In genomic region chr19:45769821-45770191, GRCh38 we compare ENCODE assay signal across 2 cellular contexts.
TF ChIP-seq lines count a peak whose summit lies in the region.

No MANE protein-coding gene starts in this region.

TF ChIP-seq in A549, 52 proteins besides CTCF, POLR2A, EP300 and RAD21 (continues in another document):
- TF ChIP-seq MYC (IDR thresholded peaks at IDR 0.05; ENCODE audit: borderline replicate concordance, low read length), result no peak
- TF ChIP-seq ESRRA (IDR thresholded peaks at IDR 0.05; ENCODE audit: borderline replicate concordance, low read length), result no peak
- TF ChIP-seq EHMT2 (IDR thresholded peaks at IDR 0.05; ENCODE audit: low read depth), result no peak
- TF ChIP-seq JUNB (IDR thresholded peaks at IDR 0.05), result no peak
- no peak for TF ChIP-seq KDM1A (IDR thresholded peaks at IDR 0.05; ENCODE audit: low read depth)
- TF ChIP-seq, protein P1, sequence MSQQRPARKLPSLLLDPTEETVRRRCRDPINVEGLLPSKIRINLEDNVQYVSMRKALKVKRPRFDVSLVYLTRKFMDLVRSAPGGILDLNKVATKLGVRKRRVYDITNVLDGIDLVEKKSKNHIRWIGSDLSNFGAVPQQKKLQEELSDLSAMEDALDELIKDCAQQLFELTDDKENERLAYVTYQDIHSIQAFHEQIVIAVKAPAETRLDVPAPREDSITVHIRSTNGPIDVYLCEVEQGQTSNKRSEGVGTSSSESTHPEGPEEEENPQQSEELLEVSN (IDR thresholded peaks at IDR 0.05; ENCODE audit: borderline replicate concordance, low read depth), result 0 out of 2 replicates have a peak, but pooled peaks have one; percentile 9
- TF ChIP-seq, protein P2, sequence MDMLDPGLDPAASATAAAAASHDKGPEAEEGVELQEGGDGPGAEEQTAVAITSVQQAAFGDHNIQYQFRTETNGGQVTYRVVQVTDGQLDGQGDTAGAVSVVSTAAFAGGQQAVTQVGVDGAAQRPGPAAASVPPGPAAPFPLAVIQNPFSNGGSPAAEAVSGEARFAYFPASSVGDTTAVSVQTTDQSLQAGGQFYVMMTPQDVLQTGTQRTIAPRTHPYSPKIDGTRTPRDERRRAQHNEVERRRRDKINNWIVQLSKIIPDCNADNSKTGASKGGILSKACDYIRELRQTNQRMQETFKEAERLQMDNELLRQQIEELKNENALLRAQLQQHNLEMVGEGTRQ (IDR thresholded peaks at IDR 0.05), result no peak
- TF ChIP-seq, protein P3, sequence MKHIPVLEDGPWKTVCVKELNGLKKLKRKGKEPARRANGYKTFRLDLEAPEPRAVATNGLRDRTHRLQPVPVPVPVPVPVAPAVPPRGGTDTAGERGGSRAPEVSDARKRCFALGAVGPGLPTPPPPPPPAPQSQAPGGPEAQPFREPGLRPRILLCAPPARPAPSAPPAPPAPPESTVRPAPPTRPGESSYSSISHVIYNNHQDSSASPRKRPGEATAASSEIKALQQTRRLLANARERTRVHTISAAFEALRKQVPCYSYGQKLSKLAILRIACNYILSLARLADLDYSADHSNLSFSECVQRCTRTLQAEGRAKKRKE (CRISPR knock-in tag; IDR thresholded peaks at IDR 0.05; ENCODE audit: low read depth), result no peak
- TF ChIP-seq ZNF302 (CRISPR knock-in tag; IDR thresholded peaks at IDR 0.05), result no peak
- TF ChIP-seq, protein P4, sequence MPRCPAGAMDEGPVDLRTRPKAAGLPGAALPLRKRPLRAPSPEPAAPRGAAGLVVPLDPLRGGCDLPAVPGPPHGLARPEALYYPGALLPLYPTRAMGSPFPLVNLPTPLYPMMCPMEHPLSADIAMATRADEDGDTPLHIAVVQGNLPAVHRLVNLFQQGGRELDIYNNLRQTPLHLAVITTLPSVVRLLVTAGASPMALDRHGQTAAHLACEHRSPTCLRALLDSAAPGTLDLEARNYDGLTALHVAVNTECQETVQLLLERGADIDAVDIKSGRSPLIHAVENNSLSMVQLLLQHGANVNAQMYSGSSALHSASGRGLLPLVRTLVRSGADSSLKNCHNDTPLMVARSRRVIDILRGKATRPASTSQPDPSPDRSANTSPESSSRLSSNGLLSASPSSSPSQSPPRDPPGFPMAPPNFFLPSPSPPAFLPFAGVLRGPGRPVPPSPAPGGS (IDR thresholded peaks at IDR 0.05), result peak; percentile 27; the same call in 1 of the 3 replicates
- no peak for TF ChIP-seq FOSL2 (IDR thresholded peaks at IDR 0.05)
- no peak for TF ChIP-seq FOSL2 (CRISPR knock-in tag; IDR thresholded peaks at IDR 0.05)
- no peak for TF ChIP-seq NR3C1 (IDR thresholded peaks at IDR 0.05)
- TF ChIP-seq CHD4 (IDR thresholded peaks at IDR 0.05; ENCODE audit: borderline replicate concordance), result no peak
- TF ChIP-seq HDAC2 (IDR thresholded peaks at IDR 0.05), result no peak
- TF ChIP-seq BHLHE40 (IDR thresholded peaks at IDR 0.05; ENCODE audit: low read depth, low read length), result no peak
- no peak for TF ChIP-seq SREBF2 (IDR thresholded peaks at IDR 0.05)
- no peak for TF ChIP-seq ZSCAN20 (CRISPR knock-in tag; IDR thresholded peaks at IDR 0.05)
- 0 out of 2 replicates have a peak, but pooled peaks have one; percentile 29 for TF ChIP-seq MAZ (IDR thresholded peaks at IDR 0.05; ENCODE audit: borderline replicate concordance, low read depth, low read length)
- TF ChIP-seq, protein P5, sequence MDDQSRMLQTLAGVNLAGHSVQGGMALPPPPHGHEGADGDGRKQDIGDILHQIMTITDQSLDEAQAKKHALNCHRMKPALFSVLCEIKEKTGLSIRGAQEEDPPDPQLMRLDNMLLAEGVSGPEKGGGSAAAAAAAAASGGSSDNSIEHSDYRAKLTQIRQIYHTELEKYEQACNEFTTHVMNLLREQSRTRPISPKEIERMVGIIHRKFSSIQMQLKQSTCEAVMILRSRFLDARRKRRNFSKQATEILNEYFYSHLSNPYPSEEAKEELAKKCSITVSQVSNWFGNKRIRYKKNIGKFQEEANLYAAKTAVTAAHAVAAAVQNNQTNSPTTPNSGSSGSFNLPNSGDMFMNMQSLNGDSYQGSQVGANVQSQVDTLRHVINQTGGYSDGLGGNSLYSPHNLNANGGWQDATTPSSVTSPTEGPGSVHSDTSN (IDR thresholded peaks at IDR 0.05), result peak; percentile 14; the same call in 1 of the 2 replicates
- no peak for TF ChIP-seq MAX (IDR thresholded peaks at IDR 0.05)
- 0 out of 2 replicates have a peak, but pooled peaks have one; percentile 52 for TF ChIP-seq TFCP2L1 (CRISPR knock-in tag; IDR thresholded peaks at IDR 0.05)
- TF ChIP-seq SMC3 (IDR thresholded peaks at IDR 0.05), result no peak
- no peak for TF ChIP-seq RNF2 (IDR thresholded peaks at IDR 0.05; ENCODE audit: borderline replicate concordance, low read depth)
- TF ChIP-seq, protein P6, sequence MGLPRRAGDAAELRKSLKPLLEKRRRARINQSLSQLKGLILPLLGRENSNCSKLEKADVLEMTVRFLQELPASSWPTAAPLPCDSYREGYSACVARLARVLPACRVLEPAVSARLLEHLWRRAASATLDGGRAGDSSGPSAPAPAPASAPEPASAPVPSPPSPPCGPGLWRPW (IDR thresholded peaks at IDR 0.05), result no peak
- no peak for TF ChIP-seq NFE2L2 (conservative IDR thresholded peaks at IDR 0.05; ENCODE audit: low read length)
- TF ChIP-seq EHF (CRISPR knock-in tag; IDR thresholded peaks at IDR 0.05), result no peak
- TF ChIP-seq NPAS2 (CRISPR knock-in tag; IDR thresholded peaks at IDR 0.05; ENCODE audit: borderline replicate concordance), result no peak
- TF ChIP-seq FOSB (CRISPR knock-in tag; IDR thresholded peaks at IDR 0.05), result no peak
- TF ChIP-seq PHF8 (IDR thresholded peaks at IDR 0.05; ENCODE audit: borderline replicate concordance, low read depth), result no peak
- TF ChIP-seq JUN (IDR thresholded peaks at IDR 0.05), result no peak
- no peak for TF ChIP-seq HMGXB4 (CRISPR knock-in tag; IDR thresholded peaks at IDR 0.05; ENCODE audit: borderline replicate concordance)

TF ChIP-seq in HepG2, 621 proteins besides CTCF, POLR2A, EP300 and RAD21 (continues in another document):
- TF ChIP-seq TEF (CRISPR knock-in tag; IDR thresholded peaks at IDR 0.05) (no peak), AGO2 (optimal IDR thresholded peaks at IDR 0.05; ENCODE audit: low read depth, low read length) (peak; percentile 79), ZNF816 (CRISPR knock-in tag; IDR thresholded peaks at IDR 0.05; ENCODE audit: borderline replicate concordance) (0 out of 2 replicates have a peak, but pooled peaks have one; percentile 1), CENPX (CRISPR knock-in tag; IDR thresholded peaks at IDR 0.05) (no peak), HOXA9 (CRISPR knock-in tag; IDR thresholded peaks at IDR 0.05; ENCODE audit: borderline replicate concordance) (0 out of 2 replicates have a peak, but pooled peaks have one; percentile 7), TEAD3 (CRISPR knock-in tag; optimal IDR thresholded peaks at IDR 0.05; ENCODE audit: borderline replicate concordance) (no peak), SOX13 (IDR thresholded peaks at IDR 0.05) (no peak), SOX13 (CRISPR knock-in tag; conservative IDR thresholded peaks at IDR 0.05 in 1 of 2, IDR thresholded peaks at IDR 0.05 in 1 of 2) (no peak), ATRX (CRISPR knock-in tag; IDR thresholded peaks at IDR 0.05; ENCODE audit: borderline replicate concordance) (no peak), BATF2 (CRISPR knock-in tag; IDR thresholded peaks at IDR 0.05) (no peak; the same call in 1 of the 2 replicates), ZSCAN29 (CRISPR knock-in tag; conservative IDR thresholded peaks at IDR 0.05) (peak; percentile 43; the same call in 1 of the 2 replicates), HDAC6 (IDR thresholded peaks at IDR 0.05; ENCODE audit: low read depth, low read length) (no peak), NAIF1 (CRISPR knock-in tag; IDR thresholded peaks at IDR 0.05; ENCODE audit: borderline replicate concordance) (0 out of 2 replicates have a peak, but pooled peaks have one; percentile 18), GTF3A (CRISPR knock-in tag; conservative IDR thresholded peaks at IDR 0.05) (no peak), GLI4 (CRISPR knock-in tag; IDR thresholded peaks at IDR 0.05; ENCODE audit: borderline replicate concordance) (0 out of 2 replicates have a peak, but pooled peaks have one; percentile 14), SMAD3 (CRISPR knock-in tag; IDR thresholded peaks at IDR 0.05) (peak; percentile 18; the same call in 1 of the 2 replicates), REPIN1 (CRISPR knock-in tag; IDR thresholded peaks at IDR 0.05; ENCODE audit: borderline replicate concordance, low read depth) (peak; percentile 4; the same call in 1 of the 2 replicates), HMGXB4 (CRISPR knock-in tag; IDR thresholded peaks at IDR 0.05; ENCODE audit: borderline replicate concordance in 1 of 2, low read depth in 1 of 2) (peak in 1 of 2 experiments; percentile 3; a peak in 1 of 4 replicates), HNRNPLL (IDR thresholded peaks at IDR 0.05; ENCODE audit: low read depth, low read length, poor library complexity, severe bottlenecking) (peak; percentile 96), ZMAT3 (CRISPR knock-in tag; conservative IDR thresholded peaks at IDR 0.05) (0 out of 2 replicates have a peak, but pooled peaks have one; percentile 13), ZNF564 (CRISPR knock-in tag; IDR thresholded peaks at IDR 0.05) (peak; percentile 14; the same call in 1 of the 2 replicates), ZNF556 (CRISPR knock-in tag; IDR thresholded peaks at IDR 0.05; ENCODE audit: borderline replicate concordance) (0 out of 2 replicates have a peak, but pooled peaks have one; percentile 3), POLR2G (IDR thresholded peaks at IDR 0.05; ENCODE audit: low read depth, low read length) (peak; percentile 46; the same call in 1 of the 2 replicates), NFIC (IDR thresholded peaks at IDR 0.05; ENCODE audit: low read length) (0 out of 2 replicates have a peak, but pooled peaks have one; percentile 36), ZNF18 (CRISPR knock-in tag; IDR thresholded peaks at IDR 0.05; ENCODE audit: insufficient replicate concordance) (peak; percentile 17), ZNF674 (CRISPR knock-in tag; IDR thresholded peaks at IDR 0.05; ENCODE audit: low read depth) (no peak), ZNF589 (CRISPR knock-in tag; conservative IDR thresholded peaks at IDR 0.05) (0 out of 2 replicates have a peak, but pooled peaks have one; percentile 6), RBAK (CRISPR knock-in tag; IDR thresholded peaks at IDR 0.05) (peak; percentile 11; the same call in 1 of the 2 replicates), ZNF431 (CRISPR knock-in tag; IDR thresholded peaks at IDR 0.05; ENCODE audit: borderline replicate concordance, low read depth) (0 out of 2 replicates have a peak, but pooled peaks have one; percentile 14)
- TF ChIP-seq, protein P7, sequence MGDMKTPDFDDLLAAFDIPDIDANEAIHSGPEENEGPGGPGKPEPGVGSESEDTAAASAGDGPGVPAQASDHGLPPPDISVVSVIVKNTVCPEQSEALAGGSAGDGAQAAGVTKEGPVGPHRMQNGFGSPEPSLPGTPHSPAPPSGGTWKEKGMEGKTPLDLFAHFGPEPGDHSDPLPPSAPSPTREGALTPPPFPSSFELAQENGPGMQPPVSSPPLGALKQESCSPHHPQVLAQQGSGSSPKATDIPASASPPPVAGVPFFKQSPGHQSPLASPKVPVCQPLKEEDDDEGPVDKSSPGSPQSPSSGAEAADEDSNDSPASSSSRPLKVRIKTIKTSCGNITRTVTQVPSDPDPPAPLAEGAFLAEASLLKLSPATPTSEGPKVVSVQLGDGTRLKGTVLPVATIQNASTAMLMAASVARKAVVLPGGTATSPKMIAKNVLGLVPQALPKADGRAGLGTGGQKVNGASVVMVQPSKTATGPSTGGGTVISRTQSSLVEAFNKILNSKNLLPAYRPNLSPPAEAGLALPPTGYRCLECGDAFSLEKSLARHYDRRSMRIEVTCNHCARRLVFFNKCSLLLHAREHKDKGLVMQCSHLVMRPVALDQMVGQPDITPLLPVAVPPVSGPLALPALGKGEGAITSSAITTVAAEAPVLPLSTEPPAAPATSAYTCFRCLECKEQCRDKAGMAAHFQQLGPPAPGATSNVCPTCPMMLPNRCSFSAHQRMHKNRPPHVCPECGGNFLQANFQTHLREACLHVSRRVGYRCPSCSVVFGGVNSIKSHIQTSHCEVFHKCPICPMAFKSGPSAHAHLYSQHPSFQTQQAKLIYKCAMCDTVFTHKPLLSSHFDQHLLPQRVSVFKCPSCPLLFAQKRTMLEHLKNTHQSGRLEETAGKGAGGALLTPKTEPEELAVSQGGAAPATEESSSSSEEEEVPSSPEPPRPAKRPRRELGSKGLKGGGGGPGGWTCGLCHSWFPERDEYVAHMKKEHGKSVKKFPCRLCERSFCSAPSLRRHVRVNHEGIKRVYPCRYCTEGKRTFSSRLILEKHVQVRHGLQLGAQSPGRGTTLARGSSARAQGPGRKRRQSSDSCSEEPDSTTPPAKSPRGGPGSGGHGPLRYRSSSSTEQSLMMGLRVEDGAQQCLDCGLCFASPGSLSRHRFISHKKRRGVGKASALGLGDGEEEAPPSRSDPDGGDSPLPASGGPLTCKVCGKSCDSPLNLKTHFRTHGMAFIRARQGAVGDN (CRISPR knock-in tag; IDR thresholded peaks at IDR 0.05), result no peak
